Comparison of ENCODE assay signal across 17 cellular contexts in genomic region chr5:172165465-172165864, GRCh38. TPM values are rescaled to one million over a fixed set of nuclear protein-coding genes. Genes with fewer than 3 reads are reported as not detected.
DNase-seq lines count a peak whose midpoint lies in the region; ATAC-seq, FAIRE-seq and TF ChIP-seq lines count a peak whose summit lies in the region.
"Had no signal": no experiment of that assay in that cellular context is flagged by ENCODE, and none has a peak within 500 bp of the region (broad histone marks: within the 10 kb centered on the region; RNA-seq: fewer than 3 reads in every experiment).

No MANE protein-coding gene starts in this region.

- intact Hi-C loops in dorsolateral prefrontal cortex (cut with DNase I), result no loop called here

- H3K4ac ChIP-seq in neuronal stem cell (ENCODE audit: low read length), result no peak overlapping the region
- no peak overlapping the region for H3K4ac ChIP-seq in mesenchymal stem cell (ENCODE audit: low read depth in 1 of 2, low read length in 2 of 2)

- peak overlapping the region in 2 of 3 donors; percentile 59 to 92 for H3K27ac Mint-ChIP-seq in IgD-negative memory B cell

- H3K36me3 ChIP-seq in neuronal stem cell (replicated peaks in 1 of 2; ENCODE audit: control insufficient read depth in 2 of 2, insufficient read depth in 2 of 2, low read length in 2 of 2) (no peaks in the 10 kb centered on the region), mesenchymal stem cell (ENCODE audit: control insufficient read depth in 1 of 2, insufficient read depth in 2 of 2, low read depth in 1 of 2, low read length in 2 of 2) (peaks cover 5 to 35% of the 10 kb centered on the region in 2 experiments)
- H3K36me3 ChIP-seq: prostate gland had no signal

- H3K18ac ChIP-seq in neuronal stem cell (ENCODE audit: low read length) (no peak overlapping the region), mesenchymal stem cell (ENCODE audit: low read depth in 1 of 2, low read length in 2 of 2) (no peak overlapping the region)

- H3K4me3 ChIP-seq in neuronal stem cell (ENCODE audit: low read length in 2 of 2), result no peak overlapping the region
- H3K4me3 ChIP-seq in mesenchymal stem cell (ENCODE audit: insufficient read depth in 1 of 2, low read depth in 1 of 2, low read length in 2 of 2), result no peak overlapping the region
- no peak overlapping the region for H3K4me3 ChIP-seq in dorsolateral prefrontal cortex
- H3K4me3 ChIP-seq: heart left ventricle, prostate gland had no signal

- no peaks in the 10 kb centered on the region for H3K27me3 Mint-ChIP-seq in IgD-negative memory B cell

- no peak overlapping the region for H4K8ac ChIP-seq in neuronal stem cell (ENCODE audit: low read depth, low read length)
- no peak overlapping the region for H4K8ac ChIP-seq in mesenchymal stem cell (ENCODE audit: low read length)

- peaks cover 31 to 53% (median 32%) of the 10 kb centered on the region in 3 donors for H3K4me1 Mint-ChIP-seq in IgD-negative memory B cell

- DNase-seq in neuronal stem cell (ENCODE audit: low spot score) (no peak), mesenchymal stem cell (no peak), D721Med (ENCODE audit: insufficient read length, low spot score) (no peak), SIG-M5 (lab: John Stamatoyannopoulos, UW) (no peak), dorsolateral prefrontal cortex (no peak)
- DNase-seq: activated CD8-positive, alpha-beta memory T cell treated with anti-CD3 and anti-CD28 coated beads, Interleukin-2, amount 50 U/mL, for 4 hours; DMS153; effector memory CD4-positive, alpha-beta T cell; NCI-H2227 treated with DMSO at 0.1 percent for 48 hours; stimulated activated CD4-positive, alpha-beta T cell treated with anti-CD3 and anti-CD28 coated beads, Interleukin-4, amount 100 ng/mL, for 4 hours had no signal

- no peak overlapping the region for H2BK12ac ChIP-seq in neuronal stem cell (ENCODE audit: low read length)
- no peak overlapping the region for H2BK12ac ChIP-seq in mesenchymal stem cell (ENCODE audit: low read length in 2 of 2)

- no peak overlapping the region for H2AFZ ChIP-seq in neuronal stem cell (ENCODE audit: low read length)
- H2AFZ ChIP-seq in mesenchymal stem cell (ENCODE audit: low read depth, low read length), result no peak overlapping the region

- H3K4me2 ChIP-seq in neuronal stem cell (ENCODE audit: insufficient read depth, low read length, poor library complexity, severe bottlenecking) (no peak overlapping the region), mesenchymal stem cell (ENCODE audit: low read length, poor library complexity, severe bottlenecking) (no peak overlapping the region)

- no CpG with 5 or more reads among the region's 7 CpGs for WGBS in neuronal stem cell (ENCODE audit: extremely low coverage in 2 of 2, insufficient read length in 2 of 2, insufficient replicate concordance in 1 of 2), 2 donors
- WGBS in mesenchymal stem cell, result 98% methylated on average over 7 of the region's 7 CpGs

- H2AK5ac ChIP-seq in neuronal stem cell (ENCODE audit: low read depth, low read length) (peak overlapping the region; percentile 14), mesenchymal stem cell (ENCODE audit: low read length, severe bottlenecking) (no peak overlapping the region)

- no peak for FAIRE-seq in D721Med (lab: Jason Lieb, UNC)

- peaks cover 5 to 21% of the 10 kb centered on the region in 2 donors for H3K4me1 ChIP-seq in neuronal stem cell (ENCODE audit: control insufficient read depth in 2 of 2, insufficient read depth in 1 of 2, low read depth in 1 of 2, low read length in 2 of 2)
- H3K4me1 ChIP-seq in mesenchymal stem cell (ENCODE audit: control insufficient read depth, insufficient read depth, low read depth, low read length), result peaks cover 25% of the 10 kb centered on the region
- H3K4me1 ChIP-seq: prostate gland had no signal

- no peak for TF ChIP-seq CTCF in D721Med (IDR thresholded peaks at IDR 0.05; ENCODE audit: insufficient read depth, missing control alignments)
- TF ChIP-seq CTCF in dorsolateral prefrontal cortex (IDR thresholded peaks at IDR 0.05 in 54 of 56, conservative IDR thresholded peaks at IDR 0.05 in 2 of 56; ENCODE audit: low read depth in 1 of 56, partially characterized antibody in 56 of 56), result no peak

- no peaks in the 10 kb centered on the region for H3K79me1 ChIP-seq in neuronal stem cell (ENCODE audit: low read depth, low read length)
- peaks cover 44% of the 10 kb centered on the region for H3K79me1 ChIP-seq in mesenchymal stem cell (replicated peaks; ENCODE audit: low read length, poor library complexity, severe bottlenecking)

- ATAC-seq in GM18520 (IDR thresholded peaks at IDR 0.05; ENCODE audit: unreplicated experiment) (peak; percentile 50), GM21619 (IDR thresholded peaks at IDR 0.05; ENCODE audit: unreplicated experiment) (peak; percentile 56)
- ATAC-seq: Panc1 had no signal

- H2BK5ac ChIP-seq in neuronal stem cell (ENCODE audit: low read length), result no peak overlapping the region
- no peak overlapping the region for H2BK5ac ChIP-seq in mesenchymal stem cell (ENCODE audit: low read depth, low read length, poor library complexity, severe bottlenecking)

- H3K4me3 Mint-ChIP-seq in IgD-negative memory B cell, result peak overlapping the region in 2 of 4 donors; percentile 43 to 87

- H3K23ac ChIP-seq in neuronal stem cell (ENCODE audit: low read depth, low read length, poor library complexity), result no peak overlapping the region
- H3K23ac ChIP-seq in mesenchymal stem cell (ENCODE audit: low read length in 2 of 2), result no peak overlapping the region

- H3K27ac ChIP-seq in neuronal stem cell (replicated peaks; ENCODE audit: low read length) (no peak overlapping the region), mesenchymal stem cell (ENCODE audit: low read length, poor library complexity, severe bottlenecking) (no peak overlapping the region), dorsolateral prefrontal cortex (peak overlapping the region in 14 of 59 donors; percentile 20 to 79 (median 60))
- H3K27ac ChIP-seq: prostate gland had no signal

- H2BK15ac ChIP-seq in neuronal stem cell (ENCODE audit: low read length) (peak overlapping the region; percentile 35), mesenchymal stem cell (ENCODE audit: low read depth, poor library complexity, severe bottlenecking) (no peak overlapping the region)

- H3K9me3 ChIP-seq in neuronal stem cell (replicated peaks in 1 of 2; ENCODE audit: control insufficient read depth in 2 of 2, insufficient read depth in 1 of 2, low read depth in 1 of 2, low read length in 2 of 2) (no peaks in the 10 kb centered on the region), mesenchymal stem cell (ENCODE audit: control insufficient read depth, low read length) (no peaks in the 10 kb centered on the region)
- H3K9me3 ChIP-seq: heart left ventricle, prostate gland had no signal

- H3K27me3 ChIP-seq in neuronal stem cell (ENCODE audit: control insufficient read depth in 3 of 3, insufficient read depth in 3 of 3, low read depth in 1 of 3, low read length in 3 of 3) (no peaks in the 10 kb centered on the region), mesenchymal stem cell (ENCODE audit: control insufficient read depth in 1 of 2, insufficient read depth in 1 of 2, low read length in 2 of 2) (no peaks in the 10 kb centered on the region), dorsolateral prefrontal cortex (no peaks in the 10 kb centered on the region)
- H3K27me3 ChIP-seq: heart left ventricle had no signal

- H4K91ac ChIP-seq in neuronal stem cell (ENCODE audit: low read depth, low read length, poor library complexity), result no peak overlapping the region
- no peak overlapping the region for H4K91ac ChIP-seq in mesenchymal stem cell (ENCODE audit: low read length)

- no peaks in the 10 kb centered on the region for H3K9me3 Mint-ChIP-seq in IgD-negative memory B cell

- no peaks in the 10 kb centered on the region for H3K36me3 Mint-ChIP-seq in IgD-negative memory B cell

- no peak overlapping the region for H3K9ac ChIP-seq in neuronal stem cell (ENCODE audit: low read depth, low read length, poor library complexity)
- no peak overlapping the region for H3K9ac ChIP-seq in mesenchymal stem cell (ENCODE audit: low read length)

- H3K14ac ChIP-seq in neuronal stem cell (ENCODE audit: low read length) (no peak overlapping the region), mesenchymal stem cell (ENCODE audit: low read length in 2 of 2) (no peak overlapping the region)

- H2BK120ac ChIP-seq in neuronal stem cell (ENCODE audit: low read depth, low read length), result no peak overlapping the region
- H2BK120ac ChIP-seq in mesenchymal stem cell (ENCODE audit: low read depth, low read length), result no peak overlapping the region

RNA-seq across cellular contexts. Expression of gene STK10, which starts 22.6 kb away (rescaled TPM):
- polyA plus RNA-seq in IgD-negative memory B cell, result 87.9 TPM
- 4.8 TPM for polyA plus RNA-seq in neuronal stem cell (2013, experiment 1 of 2)
- polyA plus RNA-seq in neuronal stem cell (2013, experiment 2 of 2), result 4.6 TPM
- 23.9 TPM for polyA plus RNA-seq in mesenchymal stem cell (2013, experiment 1 of 2)
- polyA plus RNA-seq in mesenchymal stem cell (2013, experiment 2 of 2), result 21.2 TPM
- total RNA-seq in dorsolateral prefrontal cortex, result 10 to 100 TPM in 111 of 120 experiments, 1 to 10 TPM in 9; 4.5 to 28.7 (median 16.7) TPM

RNA-seq across cellular contexts. Expression of gene EFCAB9, which starts 28.5 kb away (rescaled TPM):
- not detected for polyA plus RNA-seq in IgD-negative memory B cell
- polyA plus RNA-seq in neuronal stem cell (2013, experiment 1 of 2), result 0.15 TPM
- polyA plus RNA-seq in neuronal stem cell (2013, experiment 2 of 2), result 0.47 TPM
- polyA plus RNA-seq in mesenchymal stem cell (2013, experiment 1 of 2), result not detected
- not detected for polyA plus RNA-seq in mesenchymal stem cell (2013, experiment 2 of 2)
- not detected for total RNA-seq in dorsolateral prefrontal cortex
- total RNA-seq: heart left ventricle, mammary epithelial cell, prostate gland had no signal
- polyA plus RNA-seq: heart left ventricle, mammary epithelial cell had no signal
